In genomic region chr3:170180107-170180951, GRCh38 we compare ENCODE assay signal across 8 cellular contexts. TPM values are rescaled to one million over a fixed set of nuclear protein-coding genes. Genes with fewer than 3 reads are reported as not detected.
A peak's percentile ranks its signal among the peaks of the same experiment; 100 is the strongest.
DNase-seq lines count a peak whose midpoint lies in the region; ATAC-seq, FAIRE-seq and TF ChIP-seq lines count a peak whose summit lies in the region.

No MANE protein-coding gene starts in this region.

- H3K36me3 ChIP-seq in ES-I3 (ENCODE audit: insufficient read depth, low read length) (peaks cover 6% of the 10 kb centered on the region), pancreas (peaks cover 0 to 26% (median 4%) of the 10 kb centered on the region in 3 donors)

- H3K4me3 Mint-ChIP-seq in activated CD4-positive, alpha-beta memory T cell treated with anti-CD3 and anti-CD28 coated beads for 36 hours = peak overlapping the region; percentile 98

- peak overlapping the region; percentile 75 to 82 for H3K4me3 ChIP-seq in foreskin fibroblast (ENCODE audit: low read depth in 1 of 2, low read length in 2 of 2)
- peak overlapping the region; percentile 64 to 97 (median 90) for H3K4me3 ChIP-seq in pancreas

- no peaks in the 10 kb centered on the region for H3K9me3 Mint-ChIP-seq in activated CD4-positive, alpha-beta memory T cell treated with anti-CD3 and anti-CD28 coated beads for 36 hours

- intact Hi-C loops in activated CD4-positive, alpha-beta memory T cell treated with anti-CD3 and anti-CD28 coated beads for 36 hours (cut with micrococcal nuclease) = loop anchor here (1.0 to 10.0 kb wide), 10 partner anchors 9 to 684 kb away; partner anchors contain the start of genes LRRC31, MECOM, SEC62 and TERC
- intact Hi-C loops in pancreas (cut with DNase I) = no loop called here

- peak; percentile 12 for ATAC-seq in GM21367 (IDR thresholded peaks at IDR 0.05; ENCODE audit: unreplicated experiment)
- ATAC-seq in HG03571 (IDR thresholded peaks at IDR 0.05; ENCODE audit: unreplicated experiment) = peak; percentile 21
- peak; percentile 14 to 47 (median 30) for ATAC-seq in pancreas

- TF ChIP-seq CTCF in foreskin fibroblast (IDR thresholded peaks at IDR 0.05; ENCODE audit: low read depth, low read length) (no peak), pancreas (IDR thresholded peaks at IDR 0.05) (no peak)

- DNase-seq in activated CD4-positive, alpha-beta memory T cell treated with anti-CD3 and anti-CD28 coated beads for 36 hours = peak; percentile 19
- peak in 1 of 2 donors; percentile 19 for DNase-seq in foreskin fibroblast
- no peak for DNase-seq in pancreas
- no peak for DNase-seq in NCI-H1436 treated with DMSO at 0.1 percent for 48 hours (lab: John Stamatoyannopoulos, UW)
- DNase-seq in NCI-H1694 (lab: John Stamatoyannopoulos, UW) = no peak

- no peaks in the 10 kb centered on the region for H3K9me3 ChIP-seq in ES-I3 (ENCODE audit: control insufficient read depth, insufficient read depth, low read length)
- no peaks in the 10 kb centered on the region for H3K9me3 ChIP-seq in pancreas

- H3K4me1 ChIP-seq in ES-I3 (ENCODE audit: insufficient read depth, low read length) (no peaks in the 10 kb centered on the region), pancreas (peaks cover 16 to 18% (median 16%) of the 10 kb centered on the region in 3 donors)

- peaks cover 27% of the 10 kb centered on the region for H3K36me3 Mint-ChIP-seq in activated CD4-positive, alpha-beta memory T cell treated with anti-CD3 and anti-CD28 coated beads for 36 hours

- no peaks in the 10 kb centered on the region for H3K27me3 ChIP-seq in pancreas

- POLR2A ChIA-PET in activated CD4-positive, alpha-beta memory T cell treated with anti-CD3 and anti-CD28 coated beads for 36 hours (lab: Charles Lee) = interaction anchor here (0.6 to 2.7 kb wide), 8 partner anchors 9 to 690 kb away, joined by 3 to 13 read pairs (median 3); partner anchors contain the start of genes RPL22L1 and SKIL

- 3 to 4% methylated on average over 16 of the region's 16 CpGs for WGBS in pancreas, 2 donors

- no peaks in the 10 kb centered on the region for H3K27me3 Mint-ChIP-seq in activated CD4-positive, alpha-beta memory T cell treated with anti-CD3 and anti-CD28 coated beads for 36 hours

- CTCF ChIA-PET in activated CD4-positive, alpha-beta memory T cell treated with anti-CD3 and anti-CD28 coated beads for 36 hours (lab: Charles Lee) = interaction anchor here (0.7 to 1.1 kb wide), 3 partner anchors 10 to 123 kb away, joined by 3 read pairs; no protein-coding TSS in a partner anchor

- H3K9ac ChIP-seq in ES-I3 (ENCODE audit: low read depth, low read length) = peak overlapping the region; percentile 98

- peak overlapping the region; percentile 95 for H3K27ac Mint-ChIP-seq in activated CD4-positive, alpha-beta memory T cell treated with anti-CD3 and anti-CD28 coated beads for 36 hours

- H3K27ac ChIP-seq in pancreas = peak overlapping the region; percentile 89 to 97 (median 96)

- peaks cover 24% of the 10 kb centered on the region for H3K4me1 Mint-ChIP-seq in activated CD4-positive, alpha-beta memory T cell treated with anti-CD3 and anti-CD28 coated beads for 36 hours (ENCODE audit: low read depth)

- no peak for FAIRE-seq in pancreas (lab: Jason Lieb, UNC)

RNA-seq across cellular contexts. Expression of gene PHC3, which starts 1.2 kb away (rescaled TPM):
- 10 to 100 TPM; 37.4 to 38.7 TPM for total RNA-seq in activated CD4-positive, alpha-beta memory T cell treated with anti-CD3 and anti-CD28 coated beads for 36 hours
- 10 to 100 TPM; 22.8 to 38.0 (median 26.9) TPM for total RNA-seq in pancreas
- 1 to 10 TPM; 5.5 to 7.0 TPM for polyA plus RNA-seq in pancreas

RNA-seq across cellular contexts. Expression of gene PRKCI, which starts 41.9 kb away (rescaled TPM):
- total RNA-seq in activated CD4-positive, alpha-beta memory T cell treated with anti-CD3 and anti-CD28 coated beads for 36 hours = 10 to 100 TPM; 27.0 to 27.6 TPM
- 10 to 100 TPM in 5 of 6 donors, 1 to 10 TPM in 1; 7.7 to 14.2 (median 10.7) TPM for total RNA-seq in pancreas
- 1 to 10 TPM; 3.5 to 8.1 TPM for polyA plus RNA-seq in pancreas
